ENCODE assay signal across 8 cellular contexts in the genomic region with DNA sequence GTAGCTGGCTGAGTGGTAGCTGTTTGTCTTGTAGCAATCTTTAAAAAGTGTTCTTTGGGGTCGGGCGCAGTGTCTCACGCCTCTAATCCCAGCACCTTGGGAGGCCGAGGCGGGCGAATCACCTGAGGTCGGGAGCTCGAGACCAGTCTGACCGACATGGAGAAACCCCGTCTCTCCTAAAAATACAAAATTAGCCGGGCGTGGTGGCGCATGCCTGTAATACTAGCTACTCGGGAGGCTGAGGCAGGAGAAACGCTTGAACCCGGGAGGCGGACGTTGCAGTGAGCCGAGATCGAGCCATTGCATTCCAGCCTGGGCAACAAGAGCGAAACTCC. TPM values are rescaled to one million over a fixed set of nuclear protein-coding genes. Genes with fewer than 3 reads are reported as not detected.
A peak's percentile ranks its signal among the peaks of the same experiment; 100 is the strongest.
DNase-seq lines count a peak whose midpoint lies in the region; ATAC-seq and TF ChIP-seq lines count a peak whose summit lies in the region.
"Not testable (repeated sequence)": the region's sequence is repeated elsewhere in the genome, so short reads cannot be mapped to it uniquely, and the experiment has no call there.

No MANE protein-coding gene starts in this region.

- CTCF ChIA-PET in activated CD4-positive, alpha-beta memory T cell treated with anti-CD3 and anti-CD28 coated beads, Interleukin-2, amount 10 ng/mL, durations not matched to agents 7 days and 5 days (lab: Charles Lee): interaction anchor here (0.8 to 3.6 kb wide), 28 partner anchors 8 to 270 kb away, joined by 3 to 54 read pairs (median 6); a partner anchor contains a TSS

- H3K27ac Mint-ChIP-seq in GM23338 (peak overlapping the region; percentile 99), neural crest cell (ENCODE audit: unreplicated experiment) (peak overlapping the region; percentile 94)
- peak overlapping the region; percentile 86 for H3K27ac Mint-ChIP-seq in activated CD4-positive, alpha-beta memory T cell treated with anti-CD3 and anti-CD28 coated beads, Interleukin-2, amount 10 ng/mL, durations not matched to agents 7 days and 5 days

- ATAC-seq in GM23338: not testable (repeated sequence)

- not testable (repeated sequence) for H3K9me3 ChIP-seq in DOHH2 (ENCODE audit: control insufficient read depth, insufficient read depth, low read length); colonic mucosa; iPS DF 6.9 (ENCODE audit: control insufficient read depth, insufficient read depth, low read length); thymus (ENCODE audit: control insufficient read depth)

- H3K4me1 ChIP-seq in DOHH2 (ENCODE audit: control insufficient read depth, low read length) (peaks cover 29% of the 10 kb centered on the region), GM23338 (ENCODE audit: insufficient read depth) (peaks cover 21% of the 10 kb centered on the region), KMS-11 (ENCODE audit: low read depth, poor library complexity, severe bottlenecking) (peaks cover 61% of the 10 kb centered on the region), colonic mucosa (peaks cover 12% of the 10 kb centered on the region), thymus (ENCODE audit: control insufficient read depth, insufficient read depth, low read length) (peaks cover 13% of the 10 kb centered on the region)
- H3K4me1 ChIP-seq in iPS DF 6.9 (ENCODE audit: control insufficient read depth, insufficient read depth, low read length): not testable (repeated sequence)

- H3K9ac ChIP-seq in KMS-11 (peak overlapping the region; percentile 70; the same call in 1 of the 2 replicates), colonic mucosa (ENCODE audit: low read depth in 2 of 2, low read length in 2 of 2) (peak overlapping the region; percentile 68 to 91)

- not testable (repeated sequence) for H3K9me3 Mint-ChIP-seq in GM23338; activated CD4-positive, alpha-beta memory T cell treated with anti-CD3 and anti-CD28 coated beads, Interleukin-2, amount 10 ng/mL, durations not matched to agents 7 days and 5 days; neural crest cell

- not testable (repeated sequence) for DNase-seq in GM23338 (ENCODE audit: low spot score); activated CD4-positive, alpha-beta memory T cell treated with anti-CD3 and anti-CD28 coated beads, Interleukin-2, amount 10 ng/mL, durations not matched to agents 7 days and 5 days; colonic mucosa; iPS DF 6.9 (ENCODE audit: low read depth, low spot score); neural crest cell (ENCODE audit: low read depth, low spot score)

- H2AFZ ChIP-seq in GM23338 (peak overlapping the region; percentile 57), KMS-11 (ENCODE audit: low read depth) (peak overlapping the region; percentile 64)

- intact Hi-C loops in colonic mucosa (cut with DNase I): not testable (repeated sequence)

- POLR2A ChIA-PET in activated CD4-positive, alpha-beta memory T cell treated with anti-CD3 and anti-CD28 coated beads, Interleukin-2, amount 10 ng/mL, durations not matched to agents 7 days and 5 days (lab: Charles Lee): interaction anchor here (0.7 to 3.5 kb wide), 22 partner anchors 8 to 657 kb away, joined by 3 to 32 read pairs (median 4); a partner anchor contains a TSS

- not testable (repeated sequence) for H3K36me3 Mint-ChIP-seq in GM23338 (ENCODE audit: low read depth); neural crest cell (ENCODE audit: low read depth)
- H3K36me3 Mint-ChIP-seq in activated CD4-positive, alpha-beta memory T cell treated with anti-CD3 and anti-CD28 coated beads, Interleukin-2, amount 10 ng/mL, durations not matched to agents 7 days and 5 days (ENCODE audit: low read depth): peaks cover 23% of the 10 kb centered on the region

- peaks cover 61% of the 10 kb centered on the region for H3K79me2 ChIP-seq in DOHH2 (ENCODE audit: control insufficient read depth, low read length)
- H3K79me2 ChIP-seq in GM23338 (replicated peaks; ENCODE audit: insufficient read depth): peaks cover 53% of the 10 kb centered on the region
- peaks cover 33% of the 10 kb centered on the region for H3K79me2 ChIP-seq in KMS-11 (ENCODE audit: insufficient read depth, low read depth)

- H3K27ac ChIP-seq in DOHH2 (ENCODE audit: low read depth, low read length) (peak overlapping the region; percentile 58), GM23338 (ENCODE audit: low read depth) (peak overlapping the region; percentile 76), KMS-11 (peak overlapping the region; percentile 74), colonic mucosa (peak overlapping the region; percentile 80), thymus (ENCODE audit: low read depth) (peak overlapping the region; percentile 84)
- not testable (repeated sequence) for H3K27ac ChIP-seq in iPS DF 6.9 (ENCODE audit: low read length)

- not testable (repeated sequence) for H3F3A ChIP-seq in DOHH2 (ENCODE audit: control insufficient read depth, insufficient read depth); GM23338 (replicated peaks; ENCODE audit: low read depth)

- not testable (repeated sequence) for H3K9me2 ChIP-seq in DOHH2 (replicated peaks; ENCODE audit: control insufficient read depth, low read length); GM23338 (ENCODE audit: insufficient read depth)

- H3K4me1 Mint-ChIP-seq in GM23338: peaks cover 26% of the 10 kb centered on the region
- H3K4me1 Mint-ChIP-seq in activated CD4-positive, alpha-beta memory T cell treated with anti-CD3 and anti-CD28 coated beads, Interleukin-2, amount 10 ng/mL, durations not matched to agents 7 days and 5 days: peaks cover 72% of the 10 kb centered on the region
- H3K4me1 Mint-ChIP-seq in neural crest cell: peaks cover 45% of the 10 kb centered on the region

- peak overlapping the region; percentile 71 for H3K4me2 ChIP-seq in DOHH2 (ENCODE audit: low read length)
- peak overlapping the region; percentile 74 for H3K4me2 ChIP-seq in GM23338
- peak overlapping the region; percentile 43 for H3K4me2 ChIP-seq in KMS-11

- peaks cover 34% of the 10 kb centered on the region for H3K36me3 ChIP-seq in DOHH2 (ENCODE audit: control insufficient read depth, low read length)
- H3K36me3 ChIP-seq in GM23338 (ENCODE audit: insufficient read depth); KMS-11 (ENCODE audit: insufficient read depth); colonic mucosa; iPS DF 6.9 (ENCODE audit: control insufficient read depth, insufficient read depth, low read length); thymus (ENCODE audit: control insufficient read depth, insufficient read depth): not testable (repeated sequence)

- not testable (repeated sequence) for H3K27me3 ChIP-seq in DOHH2 (ENCODE audit: control insufficient read depth, low read length); GM23338 (ENCODE audit: insufficient read depth); KMS-11 (ENCODE audit: insufficient read depth, low read depth); colonic mucosa; iPS DF 6.9 (ENCODE audit: control insufficient read depth, insufficient read depth, low read length); thymus (ENCODE audit: control insufficient read depth, insufficient read depth)

- H3K4me3 Mint-ChIP-seq in GM23338 (peak overlapping the region; percentile 96), neural crest cell (peak overlapping the region; percentile 97)
- peak overlapping the region; percentile 92 for H3K4me3 Mint-ChIP-seq in activated CD4-positive, alpha-beta memory T cell treated with anti-CD3 and anti-CD28 coated beads, Interleukin-2, amount 10 ng/mL, durations not matched to agents 7 days and 5 days

- not testable (repeated sequence) for H4K20me1 ChIP-seq in DOHH2 (ENCODE audit: control insufficient read depth, insufficient read depth, low read depth, low read length); GM23338 (replicated peaks; ENCODE audit: insufficient read depth); KMS-11 (ENCODE audit: insufficient read depth)

- WGBS in iPS DF 6.9 (ENCODE audit: insufficient coverage, insufficient read length): no CpG with 5 or more reads among the region's 21 CpGs
- WGBS in thymus: 1% methylated on average over 21 of the region's 21 CpGs

- H3K4me3 ChIP-seq in DOHH2 (ENCODE audit: low read length) (peak overlapping the region; percentile 94), GM23338 (peak overlapping the region; percentile 92), KMS-11 (IDR thresholded peaks at IDR 0.05; ENCODE audit: insufficient read depth, low read depth, low read length) (peak overlapping the region; percentile 60), colonic mucosa (peak overlapping the region; percentile 69), iPS DF 6.9 (ENCODE audit: low read length) (peak overlapping the region; percentile 80), thymus (ENCODE audit: low read length) (peak overlapping the region; percentile 74)

- TF ChIP-seq CTCF in DOHH2 (IDR thresholded peaks at IDR 0.05; ENCODE audit: low read depth, low read length, poor library complexity, severe bottlenecking); GM23338 (conservative IDR thresholded peaks at IDR 0.05; ENCODE audit: low read depth in 2 of 2); KMS-11 (conservative IDR thresholded peaks at IDR 0.05; ENCODE audit: low read depth, low read length); colonic mucosa (IDR thresholded peaks at IDR 0.05); neural crest cell (conservative IDR thresholded peaks at IDR 0.05): not testable (repeated sequence)

- not testable (repeated sequence) for H3K27me3 Mint-ChIP-seq in GM23338 (ENCODE audit: insufficient read depth, low read depth, poor library complexity); activated CD4-positive, alpha-beta memory T cell treated with anti-CD3 and anti-CD28 coated beads, Interleukin-2, amount 10 ng/mL, durations not matched to agents 7 days and 5 days; neural crest cell (ENCODE audit: low read depth)

RNA-seq across cellular contexts. Expression of a gene that starts 0.4 kb away (rescaled TPM):
- 42.0 and 47.5 TPM in 2 replicates for total RNA-seq in GM23338 (2014; rRNA removed; shearing (Covaris generic))
- polyA plus RNA-seq in GM23338 (2016; fragmentation: Nextera tagmentation; extraction: Ambion mirVana) (26.0 and 26.1 TPM in 2 replicates), thymus (16.5 TPM)
- total RNA-seq in activated CD4-positive, alpha-beta memory T cell treated with anti-CD3 and anti-CD28 coated beads, Interleukin-2, amount 10 ng/mL, durations not matched to agents 7 days and 5 days: 10 to 100 TPM; 50.8 to 51.6 TPM
- total RNA-seq in colonic mucosa (10 to 100 TPM; 36.4 to 39.0 TPM), neural crest cell (30.9 and 40.3 TPM in 2 replicates)
